In the genomic region with DNA sequence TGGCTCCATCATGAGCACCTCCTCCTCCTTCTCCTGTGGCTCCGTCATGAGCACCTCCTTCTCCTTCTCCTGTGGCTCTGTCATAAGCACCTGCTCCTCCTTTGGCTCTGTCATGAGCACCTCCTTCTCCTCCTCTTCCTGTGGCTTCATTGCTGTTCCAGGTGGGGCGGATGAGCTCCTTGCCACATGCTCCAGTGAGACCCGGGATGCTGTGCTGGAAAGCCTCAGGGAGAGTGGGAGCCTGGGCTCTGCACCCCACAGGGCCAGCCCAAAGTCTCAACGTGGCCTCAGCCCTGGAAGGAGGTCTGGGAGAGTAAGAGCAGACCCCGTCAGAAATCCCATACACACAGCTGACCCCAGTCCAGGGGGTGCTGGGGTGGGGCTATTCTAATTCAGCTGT, we compare ENCODE assay signal across 22 cellular contexts.
"Had no signal": no experiment of that assay in that cellular context is flagged by ENCODE, and none has a peak within 500 bp of the region (broad histone marks: within the 10 kb centered on the region; RNA-seq: fewer than 3 reads in every experiment).

No MANE protein-coding gene starts in this region.

- H3K4me3 ChIP-seq: MG63, SJSA1, SK-N-MC had no signal

- H3K36me3 ChIP-seq: MG63, SJSA1 had no signal

- H3K27me3 ChIP-seq: MG63, SJSA1 had no signal

- H3K9me3 ChIP-seq: MG63 had no signal

- DNase-seq: IMR-90, Karpas-422, KG1, MG63, NCI-H1092, NCI-H1105 treated with DMSO at 0.1 percent for 48 hours, NCI-H1417 treated with DMSO at 0.1 percent for 48 hours, NCI-H146, NCI-H1694 treated with DMSO at 0.1 percent for 48 hours, NCI-H1930, NCI-H2081, NCI-H226, NCI-H446, NCI-H510A, NCI-H69, NCI-H774, Right ventricle myocardium superior, RPMI8226, SIG-M5 had no signal

- H3K27ac ChIP-seq: SJSA1, SK-N-MC had no signal

- H3K4me1 ChIP-seq: SJSA1 had no signal

- ATAC-seq: HepG2 had no signal
